In genomic region chr14:29028973-29029582, GRCh38 we compare ENCODE assay signal across 1 cellular context.
A peak's percentile ranks its signal among the peaks of the same experiment; 100 is the strongest.
TF ChIP-seq lines count a peak whose summit lies in the region.

No MANE protein-coding gene starts in this region.

TF ChIP-seq in HepG2, 621 proteins besides CTCF, POLR2A, EP300 and RAD21 (continued from another document and continues in another):
- TF ChIP-seq MLXIP (CRISPR knock-in tag; IDR thresholded peaks at IDR 0.05; ENCODE audit: borderline replicate concordance): 0 out of 2 replicates have a peak, but pooled peaks have one; percentile 40
- TF ChIP-seq SMARCE1 (IDR thresholded peaks at IDR 0.05; ENCODE audit: borderline replicate concordance): 0 out of 2 replicates have a peak, but pooled peaks have one; percentile 3
- peak; percentile 99 for TF ChIP-seq TRIM24 (CRISPR knock-in tag; IDR thresholded peaks at IDR 0.05)
- TF ChIP-seq ZNF326 (CRISPR knock-in tag; IDR thresholded peaks at IDR 0.05; ENCODE audit: borderline replicate concordance): no peak
- peak; percentile 72; the same call in 1 of the 2 replicates for TF ChIP-seq ZBTB25 (CRISPR knock-in tag; IDR thresholded peaks at IDR 0.05)
- no peak for TF ChIP-seq NONO (IDR thresholded peaks at IDR 0.05)
- TF ChIP-seq NONO (CRISPR knock-in tag; conservative IDR thresholded peaks at IDR 0.05): peak; percentile 93
- no peak for TF ChIP-seq RELA (CRISPR knock-in tag; IDR thresholded peaks at IDR 0.05)
- peak; percentile 99 for TF ChIP-seq ARID5B (CRISPR knock-in tag; IDR thresholded peaks at IDR 0.05)
- peak; percentile 48 for TF ChIP-seq SMC3 (IDR thresholded peaks at IDR 0.05; ENCODE audit: low read length)
- TF ChIP-seq HNRNPH1 (optimal IDR thresholded peaks at IDR 0.05; ENCODE audit: low read depth, low read length): no peak
- TF ChIP-seq CEBPG (CRISPR knock-in tag; IDR thresholded peaks at IDR 0.05): peak; percentile 90
- peak; percentile 90; the same call in 1 of the 2 replicates for TF ChIP-seq ZNF816 (CRISPR knock-in tag; IDR thresholded peaks at IDR 0.05; ENCODE audit: borderline replicate concordance)
- no peak for TF ChIP-seq ZNF282 (IDR thresholded peaks at IDR 0.05; ENCODE audit: partially characterized antibody)
- peak; percentile 96 for TF ChIP-seq ZNF501 (CRISPR knock-in tag; IDR thresholded peaks at IDR 0.05)
- no peak for TF ChIP-seq SIN3B (IDR thresholded peaks at IDR 0.05; ENCODE audit: low read length)
- no peak for TF ChIP-seq DR1 (CRISPR knock-in tag; IDR thresholded peaks at IDR 0.05)
- TF ChIP-seq, protein P1, sequence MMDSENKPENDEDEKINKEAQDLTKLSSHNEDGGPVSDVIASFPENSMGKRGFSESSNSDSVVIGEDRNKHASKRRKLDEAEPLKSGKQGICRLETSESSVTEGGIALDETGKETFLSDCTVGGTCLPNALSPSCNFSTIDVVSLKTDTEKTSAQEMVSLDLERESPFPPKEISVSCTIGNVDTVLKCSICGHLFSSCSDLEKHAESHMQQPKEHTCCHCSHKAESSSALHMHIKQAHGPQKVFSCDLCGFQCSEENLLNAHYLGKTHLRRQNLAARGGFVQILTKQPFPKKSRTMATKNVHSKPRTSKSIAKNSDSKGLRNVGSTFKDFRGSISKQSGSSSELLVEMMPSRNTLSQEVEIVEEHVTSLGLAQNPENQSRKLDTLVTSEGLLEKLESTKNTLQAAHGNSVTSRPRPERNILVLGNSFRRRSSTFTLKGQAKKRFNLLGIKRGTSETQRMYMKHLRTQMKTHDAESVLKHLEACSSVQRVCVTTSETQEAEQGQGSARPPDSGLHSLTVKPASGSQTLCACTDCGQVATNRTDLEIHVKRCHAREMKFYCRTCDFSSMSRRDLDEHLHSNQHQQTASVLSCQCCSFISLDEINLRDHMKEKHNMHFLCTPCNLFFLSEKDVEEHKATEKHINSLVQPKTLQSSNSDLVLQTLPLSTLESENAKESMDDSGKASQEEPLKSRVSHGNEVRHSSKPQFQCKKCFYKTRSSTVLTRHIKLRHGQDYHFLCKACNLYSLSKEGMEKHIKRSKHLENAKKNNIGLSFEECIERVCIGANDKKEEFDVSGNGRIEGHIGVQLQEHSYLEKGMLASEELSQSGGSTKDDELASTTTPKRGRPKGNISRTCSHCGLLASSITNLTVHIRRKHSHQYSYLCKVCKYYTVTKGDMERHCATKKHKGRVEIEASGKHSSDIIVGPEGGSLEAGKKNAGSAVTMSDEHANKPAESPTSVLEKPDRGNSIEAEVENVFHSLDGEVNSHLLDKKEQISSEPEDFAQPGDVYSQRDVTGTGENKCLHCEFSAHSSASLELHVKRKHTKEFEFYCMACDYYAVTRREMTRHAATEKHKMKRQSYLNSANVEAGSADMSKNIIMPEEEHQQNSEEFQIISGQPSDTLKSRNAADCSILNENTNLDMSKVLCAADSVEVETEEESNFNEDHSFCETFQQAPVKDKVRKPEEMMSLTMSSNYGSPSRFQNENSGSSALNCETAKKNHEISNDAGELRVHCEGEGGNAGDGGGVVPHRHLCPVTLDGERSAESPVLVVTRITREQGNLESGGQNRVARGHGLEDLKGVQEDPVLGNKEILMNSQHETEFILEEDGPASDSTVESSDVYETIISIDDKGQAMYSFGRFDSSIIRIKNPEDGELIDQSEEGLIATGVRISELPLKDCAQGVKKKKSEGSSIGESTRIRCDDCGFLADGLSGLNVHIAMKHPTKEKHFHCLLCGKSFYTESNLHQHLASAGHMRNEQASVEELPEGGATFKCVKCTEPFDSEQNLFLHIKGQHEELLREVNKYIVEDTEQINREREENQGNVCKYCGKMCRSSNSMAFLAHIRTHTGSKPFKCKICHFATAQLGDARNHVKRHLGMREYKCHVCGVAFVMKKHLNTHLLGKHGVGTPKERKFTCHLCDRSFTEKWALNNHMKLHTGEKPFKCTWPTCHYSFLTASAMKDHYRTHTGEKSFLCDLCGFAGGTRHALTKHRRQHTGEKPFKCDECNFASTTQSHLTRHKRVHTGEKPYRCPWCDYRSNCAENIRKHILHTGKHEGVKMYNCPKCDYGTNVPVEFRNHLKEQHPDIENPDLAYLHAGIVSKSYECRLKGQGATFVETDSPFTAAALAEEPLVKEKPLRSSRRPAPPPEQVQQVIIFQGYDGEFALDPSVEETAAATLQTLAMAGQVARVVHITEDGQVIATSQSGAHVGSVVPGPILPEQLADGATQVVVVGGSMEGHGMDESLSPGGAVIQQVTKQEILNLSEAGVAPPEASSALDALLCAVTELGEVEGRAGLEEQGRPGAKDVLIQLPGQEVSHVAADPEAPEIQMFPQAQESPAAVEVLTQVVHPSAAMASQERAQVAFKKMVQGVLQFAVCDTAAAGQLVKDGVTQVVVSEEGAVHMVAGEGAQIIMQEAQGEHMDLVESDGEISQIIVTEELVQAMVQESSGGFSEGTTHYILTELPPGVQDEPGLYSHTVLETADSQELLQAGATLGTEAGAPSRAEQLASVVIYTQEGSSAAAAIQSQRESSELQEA (CRISPR knock-in tag; IDR thresholded peaks at IDR 0.05; ENCODE audit: not compliant biosample characterization): no peak
- peak; percentile 77 for TF ChIP-seq ZNF430 (CRISPR knock-in tag; IDR thresholded peaks at IDR 0.05)
- no peak for TF ChIP-seq MXI1 (IDR thresholded peaks at IDR 0.05; ENCODE audit: borderline replicate concordance, low read depth, low read length)
- TF ChIP-seq REXO4 (CRISPR knock-in tag; IDR thresholded peaks at IDR 0.05; ENCODE audit: borderline replicate concordance): no peak
- no peak for TF ChIP-seq NFRKB (IDR thresholded peaks at IDR 0.05)
- TF ChIP-seq ZNF337 (CRISPR knock-in tag; IDR thresholded peaks at IDR 0.05; ENCODE audit: borderline replicate concordance, low read depth): no peak
- TF ChIP-seq, protein P2, sequence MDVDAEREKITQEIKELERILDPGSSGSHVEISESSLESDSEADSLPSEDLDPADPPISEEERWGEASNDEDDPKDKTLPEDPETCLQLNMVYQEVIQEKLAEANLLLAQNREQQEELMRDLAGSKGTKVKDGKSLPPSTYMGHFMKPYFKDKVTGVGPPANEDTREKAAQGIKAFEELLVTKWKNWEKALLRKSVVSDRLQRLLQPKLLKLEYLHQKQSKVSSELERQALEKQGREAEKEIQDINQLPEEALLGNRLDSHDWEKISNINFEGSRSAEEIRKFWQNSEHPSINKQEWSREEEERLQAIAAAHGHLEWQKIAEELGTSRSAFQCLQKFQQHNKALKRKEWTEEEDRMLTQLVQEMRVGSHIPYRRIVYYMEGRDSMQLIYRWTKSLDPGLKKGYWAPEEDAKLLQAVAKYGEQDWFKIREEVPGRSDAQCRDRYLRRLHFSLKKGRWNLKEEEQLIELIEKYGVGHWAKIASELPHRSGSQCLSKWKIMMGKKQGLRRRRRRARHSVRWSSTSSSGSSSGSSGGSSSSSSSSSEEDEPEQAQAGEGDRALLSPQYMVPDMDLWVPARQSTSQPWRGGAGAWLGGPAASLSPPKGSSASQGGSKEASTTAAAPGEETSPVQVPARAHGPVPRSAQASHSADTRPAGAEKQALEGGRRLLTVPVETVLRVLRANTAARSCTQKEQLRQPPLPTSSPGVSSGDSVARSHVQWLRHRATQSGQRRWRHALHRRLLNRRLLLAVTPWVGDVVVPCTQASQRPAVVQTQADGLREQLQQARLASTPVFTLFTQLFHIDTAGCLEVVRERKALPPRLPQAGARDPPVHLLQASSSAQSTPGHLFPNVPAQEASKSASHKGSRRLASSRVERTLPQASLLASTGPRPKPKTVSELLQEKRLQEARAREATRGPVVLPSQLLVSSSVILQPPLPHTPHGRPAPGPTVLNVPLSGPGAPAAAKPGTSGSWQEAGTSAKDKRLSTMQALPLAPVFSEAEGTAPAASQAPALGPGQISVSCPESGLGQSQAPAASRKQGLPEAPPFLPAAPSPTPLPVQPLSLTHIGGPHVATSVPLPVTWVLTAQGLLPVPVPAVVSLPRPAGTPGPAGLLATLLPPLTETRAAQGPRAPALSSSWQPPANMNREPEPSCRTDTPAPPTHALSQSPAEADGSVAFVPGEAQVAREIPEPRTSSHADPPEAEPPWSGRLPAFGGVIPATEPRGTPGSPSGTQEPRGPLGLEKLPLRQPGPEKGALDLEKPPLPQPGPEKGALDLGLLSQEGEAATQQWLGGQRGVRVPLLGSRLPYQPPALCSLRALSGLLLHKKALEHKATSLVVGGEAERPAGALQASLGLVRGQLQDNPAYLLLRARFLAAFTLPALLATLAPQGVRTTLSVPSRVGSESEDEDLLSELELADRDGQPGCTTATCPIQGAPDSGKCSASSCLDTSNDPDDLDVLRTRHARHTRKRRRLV (CRISPR knock-in tag; IDR thresholded peaks at IDR 0.05): peak; percentile 84; the same call in 1 of the 2 replicates
- TF ChIP-seq SIN3A (IDR thresholded peaks at IDR 0.05; ENCODE audit: borderline replicate concordance, low read depth, low read length): no peak
- TF ChIP-seq ETV5 (CRISPR knock-in tag; IDR thresholded peaks at IDR 0.05; ENCODE audit: borderline replicate concordance): no peak; the same call in 1 of the 2 replicates
- TF ChIP-seq ZNF280D (CRISPR knock-in tag; IDR thresholded peaks at IDR 0.05): peak; percentile 97
- no peak; the same call in none of the 2 replicates for TF ChIP-seq ZNF3 (CRISPR knock-in tag; IDR thresholded peaks at IDR 0.05)
- TF ChIP-seq ZEB1 (IDR thresholded peaks at IDR 0.05; ENCODE audit: insufficient replicate concordance, low read depth): peak; percentile 87
- no peak for TF ChIP-seq FOXM1 (CRISPR knock-in tag; IDR thresholded peaks at IDR 0.05)
